19 cellular contexts compared by ENCODE assay signal in the genomic region with DNA sequence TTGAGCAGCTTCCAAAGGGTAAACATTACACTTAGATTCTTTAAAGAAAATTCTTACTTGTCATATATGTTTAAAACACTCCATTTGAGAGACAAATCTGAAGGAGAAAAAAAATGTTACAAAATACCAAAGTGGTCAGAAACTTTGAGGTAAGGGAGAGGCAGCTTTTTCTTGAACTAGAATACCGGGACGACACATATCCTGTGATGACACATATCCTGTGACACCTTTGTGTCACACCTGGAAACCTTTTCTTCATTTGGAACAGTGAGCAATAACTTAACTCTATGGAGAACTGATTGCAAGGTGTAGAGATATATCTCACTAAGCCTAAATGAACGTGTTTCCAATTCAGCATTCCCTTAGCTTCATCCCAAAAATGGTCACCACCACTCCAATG. TPM values are rescaled to one million over a fixed set of nuclear protein-coding genes. Genes with fewer than 3 reads are reported as not detected.
A peak's percentile ranks its signal among the peaks of the same experiment; 100 is the strongest.
DNase-seq lines count a peak whose midpoint lies in the region; ATAC-seq, FAIRE-seq and TF ChIP-seq lines count a peak whose summit lies in the region.
"Had no signal": no experiment of that assay in that cellular context is flagged by ENCODE, and none has a peak within 500 bp of the region (broad histone marks: within the 10 kb centered on the region; RNA-seq: fewer than 3 reads in every experiment).

No MANE protein-coding gene starts in this region.

- TF ChIP-seq CTCF in MCF 10A (IDR thresholded peaks at IDR 0.05; ENCODE audit: unreplicated experiment) (no peak), mammary epithelial cell (conservative IDR thresholded peaks at IDR 0.05 in 1 of 2, IDR thresholded peaks at IDR 0.05 in 1 of 2; ENCODE audit: extremely low read depth in 1 of 2, insufficient read depth in 1 of 2, low read depth in 1 of 2, low read length in 2 of 2) (no peak), bronchial epithelial cell (IDR thresholded peaks at IDR 0.05; ENCODE audit: insufficient read depth, low read length, severe bottlenecking) (no peak)

- H3K27ac ChIP-seq in mammary epithelial cell (ENCODE audit: insufficient read depth, low read depth, low read length): no peak overlapping the region
- H3K27ac ChIP-seq: 22Rv1, A549, C4-2B had no signal

- POLR2A ChIA-PET in MCF 10A (lab: Yijun Ruan, JAX): no interaction called here
- POLR2A ChIA-PET in activated CD4-positive, alpha-beta memory T cell treated with anti-CD3 and anti-CD28 coated beads, Interleukin-2, amount 10 ng/mL, durations not matched to agents 7 days and 5 days (lab: Charles Lee): no interaction called here

- intact Hi-C loops in MCF 10A (cut with micrococcal nuclease) (no loop called here), mammary epithelial cell (cut with micrococcal nuclease) (no loop called here)

- ATAC-seq in HG03432 (IDR thresholded peaks at IDR 0.05; ENCODE audit: unreplicated experiment): no peak
- ATAC-seq: A549 had no signal

- H3K4me3 Mint-ChIP-seq in MCF 10A (ENCODE audit: unreplicated experiment): no peak overlapping the region
- no peak overlapping the region for H3K4me3 Mint-ChIP-seq in activated CD4-positive, alpha-beta memory T cell treated with anti-CD3 and anti-CD28 coated beads, Interleukin-2, amount 10 ng/mL, durations not matched to agents 7 days and 5 days
- H3K4me3 Mint-ChIP-seq: CD4-positive, alpha-beta T cell had no signal

- no peaks in the 10 kb centered on the region for H3K27me3 Mint-ChIP-seq in MCF 10A (ENCODE audit: insufficient read depth, unreplicated experiment)
- H3K27me3 Mint-ChIP-seq in activated CD4-positive, alpha-beta memory T cell treated with anti-CD3 and anti-CD28 coated beads, Interleukin-2, amount 10 ng/mL, durations not matched to agents 7 days and 5 days: peaks cover 29% of the 10 kb centered on the region

- no peaks in the 10 kb centered on the region for H3K36me3 Mint-ChIP-seq in MCF 10A (ENCODE audit: insufficient read depth, unreplicated experiment)
- no peaks in the 10 kb centered on the region for H3K36me3 Mint-ChIP-seq in activated CD4-positive, alpha-beta memory T cell treated with anti-CD3 and anti-CD28 coated beads, Interleukin-2, amount 10 ng/mL, durations not matched to agents 7 days and 5 days (ENCODE audit: low read depth)

- CTCF ChIA-PET in MCF 10A (lab: Yijun Ruan, JAX) (interaction anchor here (0.5 to 0.6 kb wide), 2 partner anchors 45 to 231 kb away, joined by 3 to 4 read pairs; no protein-coding TSS in a partner anchor), mammary epithelial cell (lab: Charles Lee; ENCODE audit: low non-redundant PET) (no interaction called here)
- CTCF ChIA-PET in activated CD4-positive, alpha-beta memory T cell treated with anti-CD3 and anti-CD28 coated beads, Interleukin-2, amount 10 ng/mL, durations not matched to agents 7 days and 5 days (lab: Charles Lee): no interaction called here

- H3K36me3 ChIP-seq in mammary epithelial cell (ENCODE audit: insufficient read depth, low read length) (no peaks in the 10 kb centered on the region), bronchial epithelial cell (ENCODE audit: control insufficient read depth, insufficient read depth, low read length) (no peaks in the 10 kb centered on the region)

- no peak overlapping the region for H3K9ac ChIP-seq in mammary epithelial cell (ENCODE audit: insufficient read depth, low read length)

- peaks cover 8% of the 10 kb centered on the region for H3K4me1 ChIP-seq in mammary epithelial cell (ENCODE audit: insufficient read depth, low read length)
- H3K4me1 ChIP-seq: A549 had no signal

- no peak overlapping the region for H2AFZ ChIP-seq in mammary epithelial cell (ENCODE audit: low read depth, low read length)

- no peaks in the 10 kb centered on the region for H3K79me2 ChIP-seq in mammary epithelial cell (ENCODE audit: insufficient read depth, low read length)

- H3K9me3 Mint-ChIP-seq in MCF 10A (ENCODE audit: unreplicated experiment): peaks cover 15% of the 10 kb centered on the region
- H3K9me3 Mint-ChIP-seq in activated CD4-positive, alpha-beta memory T cell treated with anti-CD3 and anti-CD28 coated beads, Interleukin-2, amount 10 ng/mL, durations not matched to agents 7 days and 5 days: no peaks in the 10 kb centered on the region
- H3K9me3 Mint-ChIP-seq: CD4-positive, alpha-beta T cell had no signal

- H3K4me1 Mint-ChIP-seq in MCF 10A (ENCODE audit: insufficient read depth, unreplicated experiment): no peaks in the 10 kb centered on the region
- H3K4me1 Mint-ChIP-seq in activated CD4-positive, alpha-beta memory T cell treated with anti-CD3 and anti-CD28 coated beads, Interleukin-2, amount 10 ng/mL, durations not matched to agents 7 days and 5 days: peaks cover 4% of the 10 kb centered on the region

- peak; percentile 5 for DNase-seq in MCF 10A (ENCODE audit: unreplicated experiment)
- DNase-seq in mammary epithelial cell: no peak
- DNase-seq in bronchial epithelial cell (ENCODE audit: low read depth): peak; percentile 31
- peak; percentile 66 for DNase-seq in kidney tubule cell (ENCODE audit: low spot score)
- no peak for DNase-seq in activated CD4-positive, alpha-beta memory T cell treated with anti-CD3 and anti-CD28 coated beads, Interleukin-2, amount 10 ng/mL, durations not matched to agents 7 days and 5 days
- DNase-seq in middle frontal gyrus (ENCODE audit: extremely low spot score, low spot score): no peak
- DNase-seq: AML-193; Caco-2; CD4-positive, alpha-beta T cell; DMS79 treated with DMSO at 0.1 percent for 48 hours; GF-D8; GOT3; H7 had no signal

- BruUV-seq in MCF 10A (replicated peaks; lab: Mats Ljungman, UMichigan) (no TSS peak), mammary epithelial cell (replicated peaks; lab: Mats Ljungman, UMichigan) (no TSS peak)

- H3K27ac Mint-ChIP-seq in MCF 10A (ENCODE audit: low read depth, unreplicated experiment): no peak overlapping the region
- no peak overlapping the region for H3K27ac Mint-ChIP-seq in activated CD4-positive, alpha-beta memory T cell treated with anti-CD3 and anti-CD28 coated beads, Interleukin-2, amount 10 ng/mL, durations not matched to agents 7 days and 5 days
- H3K27ac Mint-ChIP-seq: CD4-positive, alpha-beta T cell had no signal

- H3K27me3 ChIP-seq in mammary epithelial cell (ENCODE audit: insufficient read depth, low read length) (peaks cover 11% of the 10 kb centered on the region), bronchial epithelial cell (ENCODE audit: control insufficient read depth, insufficient read depth, low read length) (peaks cover 7% of the 10 kb centered on the region)

- FAIRE-seq in bronchial epithelial cell (lab: Jason Lieb, UNC): no peak
- FAIRE-seq: A549, D721Med had no signal

- no peak overlapping the region for H3K4me2 ChIP-seq in mammary epithelial cell (ENCODE audit: insufficient read depth, low read depth, low read length)
- H3K4me2 ChIP-seq: A549 had no signal

- in situ Hi-C loops in mammary epithelial cell (cut with MboI; ENCODE audit: low sequenced_read_pairs in 2 of 2): no loop called here

- H3K9me3 ChIP-seq in mammary epithelial cell (replicated peaks; ENCODE audit: insufficient read depth, low read length): no peaks in the 10 kb centered on the region
- H3K9me3 ChIP-seq: A549, Caco-2 had no signal

- dilution Hi-C loops in mammary epithelial cell (cut with HindIII; ENCODE audit: low sequenced_read_pairs): no loop called here

- H4K20me1 ChIP-seq in mammary epithelial cell (ENCODE audit: insufficient read depth, low read length): no peaks in the 10 kb centered on the region

- 9% methylated on average over 3 of the region's 3 CpGs for WGBS in mammary epithelial cell (ENCODE audit: low coverage, missing lambda C conversion rate)

- H3K4me3 ChIP-seq in mammary epithelial cell (replicated peaks in 1 of 3; ENCODE audit: insufficient read depth in 1 of 3, low read depth in 2 of 3, low read length in 3 of 3) (no peak overlapping the region), bronchial epithelial cell (ENCODE audit: low read depth, low read length) (no peak overlapping the region)
- H3K4me3 ChIP-seq: A549 had no signal

RNA-seq across cellular contexts. Expression of a gene that starts 4.6 kb away (rescaled TPM):
- total RNA-seq in MCF 10A (2022): not detected in 2 replicates
- under 1 TPM in 1 of 2 donors, not detected in 1; under 0.01 TPM for total RNA-seq in mammary epithelial cell
- polyA plus RNA-seq in mammary epithelial cell: not detected
- polyA minus RNA-seq in mammary epithelial cell: not detected
- under 0.01 TPM in 2 replicates for total RNA-seq in bronchial epithelial cell
- not detected for total RNA-seq in activated CD4-positive, alpha-beta memory T cell treated with anti-CD3 and anti-CD28 coated beads, Interleukin-2, amount 10 ng/mL, durations not matched to agents 7 days and 5 days
- total RNA-seq: CD4-positive, alpha-beta T cell had no signal
- polyA plus RNA-seq: BJ had no signal

Comparison
In these comparisons a context has a peak if more than half of its experiments do, and no peak if none do; other contexts are left out.
1. DNase-seq: peak in MCF 10A (single experiment), bronchial epithelial cell (single experiment) and kidney tubule cell (single experiment); none in mammary epithelial cell (single experiment), activated CD4-positive, alpha-beta memory T cell treated with anti-CD3 and anti-CD28 coated beads, Interleukin-2, amount 10 ng/mL, durations not matched to agents 7 days and 5 days (single experiment) and middle frontal gyrus (single experiment).